8 cellular contexts compared by ENCODE assay signal in the genomic region with DNA sequence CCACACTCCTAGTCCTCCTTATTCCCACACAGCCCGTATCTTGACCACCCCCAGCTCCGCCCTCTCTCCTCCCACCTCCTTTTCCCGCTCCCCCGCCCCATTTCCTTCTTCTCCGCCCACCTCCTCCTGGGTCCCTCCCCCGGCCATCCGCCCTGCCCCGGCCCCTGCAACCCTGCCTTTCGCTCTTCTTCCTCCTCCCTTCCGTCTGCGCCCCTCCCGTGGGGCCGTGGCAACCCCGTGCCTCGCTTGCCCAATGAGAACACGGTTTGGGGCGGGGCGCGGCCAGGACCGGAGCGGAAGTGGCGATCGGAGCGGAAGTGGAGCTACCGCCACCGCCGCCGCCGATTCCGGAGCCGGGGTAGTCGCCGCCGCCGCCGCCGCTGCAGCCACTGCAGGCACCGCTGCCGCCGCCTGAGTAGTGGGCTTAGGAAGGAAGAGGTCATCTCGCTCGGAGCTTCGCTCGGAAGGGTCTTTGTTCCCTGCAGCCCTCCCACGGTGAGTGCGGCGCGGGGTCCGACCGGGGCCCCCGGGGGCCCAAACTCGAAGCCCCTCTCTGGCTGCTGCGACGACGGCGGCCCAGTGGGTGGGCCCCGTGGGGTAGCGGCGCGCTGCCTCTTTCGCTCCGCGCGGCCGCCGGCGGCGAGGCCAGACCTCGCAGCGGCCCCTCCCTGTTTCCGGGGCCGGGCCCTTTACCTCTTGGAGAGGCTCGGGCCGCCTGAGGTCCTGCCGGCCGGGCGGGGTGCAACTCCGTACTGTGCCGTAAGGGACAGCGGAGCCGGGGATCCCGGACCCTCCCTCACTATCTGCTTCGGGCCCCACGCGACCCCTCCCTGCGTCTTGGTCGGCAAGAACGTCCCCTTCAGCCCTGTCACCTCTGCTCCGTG. TPM values are rescaled to one million over a fixed set of nuclear protein-coding genes. Genes with fewer than 3 reads are reported as not detected.
DNase-seq lines count a peak whose midpoint lies in the region; ATAC-seq and TF ChIP-seq lines count a peak whose summit lies in the region.

A gene (plus strand): TSS at position 314 of the 884 bp plus-strand sequence. CDS start 15,829 bp downstream, outside the sequence.

- intact Hi-C loops in Right ventricle myocardium superior (cut with DNase I): loop anchor here (10.0 kb wide), 1 partner anchor 671 kb away; a partner anchor contains a TSS

- peak; percentile 49 to 72 for TF ChIP-seq POLR2A in tibial nerve (IDR thresholded peaks at IDR 0.05)

- H3K27ac ChIP-seq in parathyroid adenoma (peak within 1 kb of the TSS; percentile 73), tibial nerve (peak within 1 kb of the TSS; percentile 72 to 99 (median 97))

- H3K9me3 ChIP-seq in parathyroid adenoma (ENCODE audit: control insufficient read depth, low read length) (no peaks in the 10 kb centered on the region), tibial nerve (no peaks in the 10 kb centered on the region)

- H2AFZ ChIP-seq in parathyroid adenoma: peak within 1 kb of the TSS; percentile 80

- H3K4me3 ChIP-seq in GM12865 (ENCODE audit: low read depth, low read length): peak within 1 kb of the TSS; percentile 96
- H3K4me3 ChIP-seq in parathyroid adenoma (ENCODE audit: low read depth, low read length): peak within 1 kb of the TSS; percentile 84
- H3K4me3 ChIP-seq in tibial nerve: peak within 1 kb of the TSS; percentile 67 to 99 (median 96)

- ATAC-seq in HG02678 (IDR thresholded peaks at IDR 0.05; ENCODE audit: unreplicated experiment): peak; percentile 94
- ATAC-seq in Right ventricle myocardium superior (ENCODE audit: poor library complexity): peak; percentile 99

- 1% methylated on average over 72 to 77 of the region's 89 CpGs for WGBS in tibial nerve, 2 donors

- peak within 1 kb of the TSS; percentile 82 for H3K4me2 ChIP-seq in parathyroid adenoma (ENCODE audit: low read length)

- peak; percentile 41 to 90 for TF ChIP-seq EP300 in tibial nerve (IDR thresholded peaks at IDR 0.05)

- peak within 1 kb of the TSS; percentile 22 for H3K9ac ChIP-seq in parathyroid adenoma

- H3K27me3 ChIP-seq in parathyroid adenoma (ENCODE audit: control insufficient read depth, insufficient read depth, low read length) (no peaks in the 10 kb centered on the region), tibial nerve (no peaks in the 10 kb centered on the region)

- H3K4me1 ChIP-seq in parathyroid adenoma: peaks cover 12% of the 10 kb centered on the region
- peaks cover 0 to 53% (median 23%) of the 10 kb centered on the region in 4 donors for H3K4me1 ChIP-seq in tibial nerve

- TF ChIP-seq CTCF in GM12865 (IDR thresholded peaks at IDR 0.05; ENCODE audit: insufficient read depth, low read depth, low read length, missing control alignments) (peak; percentile 4), parathyroid adenoma (IDR thresholded peaks at IDR 0.05) (no peak), tibial nerve (IDR thresholded peaks at IDR 0.05) (peak in 3 of 5 experiments; percentile 4 to 34 (median 32))

- H3K36me3 ChIP-seq in parathyroid adenoma (ENCODE audit: control insufficient read depth, insufficient read depth, low read length) (no peaks in the 10 kb centered on the region), tibial nerve (no peaks in the 10 kb centered on the region)

- DNase-seq in GM12865 (ENCODE audit: low read depth) (peak; percentile 98), NCI-H1417 (lab: John Stamatoyannopoulos, UW) (peak; percentile 96 to 99 (median 99)), SW 1271 (lab: John Stamatoyannopoulos, UW) (peak; percentile 88 to 96), Right ventricle myocardium superior (peak; percentile 100), tibial nerve (ENCODE audit: low spot score in 2 of 2) (peak; percentile 98)
- peak; percentile 98 for DNase-seq in activated naive CD8-positive, alpha-beta T cell treated with anti-CD3 and anti-CD28 coated beads, Interleukin-2, amount 50 U/mL, for 16 hours (ENCODE audit: low read depth, low spot score)

- H3K79me2 ChIP-seq in parathyroid adenoma: peaks cover 41% of the 10 kb centered on the region

RNA-seq across cellular contexts. Expression of the gene that starts here (rescaled TPM):
- total RNA-seq in Right ventricle myocardium superior: 96.3 TPM
- total RNA-seq in tibial nerve: 100 to 1,000 TPM in 1 of 4 donors, 10 to 100 TPM in 3; 97.9 to 119 (median 98.3) TPM

Comparison
In these comparisons a context has a peak if more than half of its experiments do, and no peak if none do; other contexts are left out.
1. Peak in every context shown above with its lines: DNase-seq, ATAC-seq, H3K4me3 ChIP-seq and H3K27ac ChIP-seq.